Comparison of ENCODE assay signal across 8 cellular contexts in genomic region chr2:73113634-73113958, GRCh38. TPM values are rescaled to one million over a fixed set of nuclear protein-coding genes. Genes with fewer than 3 reads are reported as not detected.
DNase-seq lines count a peak whose midpoint lies in the region; ATAC-seq and TF ChIP-seq lines count a peak whose summit lies in the region.

No MANE protein-coding gene starts in this region.

- H3K36me3 ChIP-seq in cardiac muscle cell, result no peaks in the 10 kb centered on the region
- no peaks in the 10 kb centered on the region for H3K36me3 ChIP-seq in mesenchymal stem cell (ENCODE audit: control insufficient read depth in 1 of 2, insufficient read depth in 2 of 2, low read depth in 1 of 2, low read length in 2 of 2)
- H3K36me3 ChIP-seq in upper lobe of left lung, result no peaks in the 10 kb centered on the region

- H3K18ac ChIP-seq in mesenchymal stem cell (ENCODE audit: low read depth in 1 of 2, low read length in 2 of 2), result no peak overlapping the region

- H3K4ac ChIP-seq in mesenchymal stem cell (ENCODE audit: low read depth in 1 of 2, low read length in 2 of 2), result no peak overlapping the region

- H2AK5ac ChIP-seq in mesenchymal stem cell (ENCODE audit: low read length, severe bottlenecking), result no peak overlapping the region

- no peaks in the 10 kb centered on the region for H3K9me3 ChIP-seq in cardiac muscle cell (ENCODE audit: low read depth)
- no peaks in the 10 kb centered on the region for H3K9me3 ChIP-seq in mesenchymal stem cell (ENCODE audit: control insufficient read depth, low read length)
- H3K9me3 ChIP-seq in upper lobe of left lung, result no peaks in the 10 kb centered on the region

- H2BK12ac ChIP-seq in mesenchymal stem cell (ENCODE audit: low read length in 2 of 2), result no peak overlapping the region

- peaks cover 36% of the 10 kb centered on the region for H3K4me1 Mint-ChIP-seq in brain

- no peak overlapping the region for H3K14ac ChIP-seq in mesenchymal stem cell (ENCODE audit: low read length in 2 of 2)

- no peaks in the 10 kb centered on the region for H3K36me3 Mint-ChIP-seq in brain

- no peak for TF ChIP-seq EP300 in upper lobe of left lung (IDR thresholded peaks at IDR 0.05)

- intact Hi-C loops in left ventricle myocardium superior (cut with micrococcal nuclease), result no loop called here

- H3K27ac Mint-ChIP-seq in brain, result peak overlapping the region in 2 of 5 experiments; percentile 63 to 79

- DNase-seq in cardiac muscle cell (ENCODE audit: low read depth in 1 of 2, low spot score in 1 of 2) (no peak), left ventricle myocardium superior (no peak), mesenchymal stem cell (no peak), upper lobe of left lung (no peak), DMS53 treated with DMSO at 0.1 percent for 48 hours (lab: John Stamatoyannopoulos, UW; ENCODE audit: unreplicated experiment) (no peak)

- H3K4me1 ChIP-seq in cardiac muscle cell (ENCODE audit: low read depth) (peaks cover 5% of the 10 kb centered on the region), mesenchymal stem cell (ENCODE audit: control insufficient read depth, insufficient read depth, low read depth, low read length) (peaks cover 17% of the 10 kb centered on the region), upper lobe of left lung (peaks cover 18 to 33% (median 23%) of the 10 kb centered on the region in 4 donors)

- H3K9ac ChIP-seq in mesenchymal stem cell (ENCODE audit: low read length), result peak overlapping the region; percentile 98

- peaks cover 0 to 4% (median 0%) of the 10 kb centered on the region in 5 experiments for H3K9me3 Mint-ChIP-seq in brain

- H2BK120ac ChIP-seq in mesenchymal stem cell (ENCODE audit: low read depth, low read length), result no peak overlapping the region

- TF ChIP-seq CTCF in cardiac muscle cell (IDR thresholded peaks at IDR 0.05; ENCODE audit: low read depth, low read length) (no peak), brain (conservative IDR thresholded peaks at IDR 0.05) (no peak), upper lobe of left lung (IDR thresholded peaks at IDR 0.05) (peak in 1 of 6 experiments; percentile 4)

- no CpG with 5 or more reads among the region's 5 CpGs for WGBS in mesenchymal stem cell
- 20 to 33% methylated on average over 4 to 5 of the region's 5 CpGs for WGBS in upper lobe of left lung, 2 donors

- H3K23ac ChIP-seq in mesenchymal stem cell (ENCODE audit: low read length in 2 of 2), result no peak overlapping the region

- H3K4me2 ChIP-seq in mesenchymal stem cell (ENCODE audit: low read length, poor library complexity, severe bottlenecking), result peak overlapping the region; percentile 77

- H3K79me1 ChIP-seq in mesenchymal stem cell (replicated peaks; ENCODE audit: low read length, poor library complexity, severe bottlenecking), result no peaks in the 10 kb centered on the region

- ATAC-seq in left ventricle myocardium superior (no peak), upper lobe of left lung (ENCODE audit: low FRiP score in 2 of 2) (peak in 1 of 2 donors; percentile 2), GM21423 (IDR thresholded peaks at IDR 0.05; ENCODE audit: unreplicated experiment) (no peak), HG03378 (IDR thresholded peaks at IDR 0.05; ENCODE audit: unreplicated experiment) (no peak)

- no peak overlapping the region for H3K27ac ChIP-seq in cardiac muscle cell
- H3K27ac ChIP-seq in mesenchymal stem cell (ENCODE audit: low read length, poor library complexity, severe bottlenecking), result peak overlapping the region; percentile 91
- peak overlapping the region; percentile 80 to 89 (median 86) for H3K27ac ChIP-seq in upper lobe of left lung

- H3K27me3 ChIP-seq in cardiac muscle cell (peaks cover 38% of the 10 kb centered on the region), mesenchymal stem cell (ENCODE audit: control insufficient read depth in 1 of 2, insufficient read depth in 1 of 2, low read length in 2 of 2) (no peaks in the 10 kb centered on the region), upper lobe of left lung (peaks cover 0 to 4% (median 0%) of the 10 kb centered on the region in 4 donors)

- H4K8ac ChIP-seq in mesenchymal stem cell (ENCODE audit: low read length), result no peak overlapping the region

- H3K4me3 ChIP-seq in cardiac muscle cell (peak overlapping the region; percentile 72), mesenchymal stem cell (ENCODE audit: insufficient read depth in 1 of 2, low read depth in 1 of 2, low read length in 2 of 2) (peak overlapping the region; percentile 83 to 95), upper lobe of left lung (peak overlapping the region in 3 of 4 donors; percentile 69 to 73 (median 72))

- no peak overlapping the region for H2BK15ac ChIP-seq in mesenchymal stem cell (ENCODE audit: low read depth, poor library complexity, severe bottlenecking)

- no peak for TF ChIP-seq POLR2A in upper lobe of left lung (IDR thresholded peaks at IDR 0.05)

- H4K91ac ChIP-seq in mesenchymal stem cell (ENCODE audit: low read length), result no peak overlapping the region

- peak overlapping the region; percentile 74 to 81 (median 78) for H3K4me3 Mint-ChIP-seq in brain

- H2BK5ac ChIP-seq in mesenchymal stem cell (ENCODE audit: low read depth, low read length, poor library complexity, severe bottlenecking), result no peak overlapping the region

- H2AFZ ChIP-seq in mesenchymal stem cell (ENCODE audit: low read depth, low read length), result peak overlapping the region; percentile 88

- H3K27me3 Mint-ChIP-seq in brain, result peaks cover 16% of the 10 kb centered on the region

RNA-seq across cellular contexts. Expression of gene RAB11FIP5, which starts 0.8 kb away (rescaled TPM):
- 7.2 and 12.1 TPM in 2 replicates for total RNA-seq in cardiac muscle cell
- polyA plus RNA-seq in cardiac muscle cell, result 4.2 and 9.0 TPM in 2 replicates
- total RNA-seq in left ventricle myocardium superior, result 19.4 TPM
- polyA plus RNA-seq in brain (ENCODE audit: insufficient read depth, low read depth, low replicate concordance), result 16.2 TPM
- 19.7 TPM for polyA plus RNA-seq in mesenchymal stem cell (2013, experiment 1 of 2)
- polyA plus RNA-seq in mesenchymal stem cell (2013, experiment 2 of 2), result 18.7 TPM
- 10 to 100 TPM; 21.0 to 35.3 (median 29.9) TPM for total RNA-seq in upper lobe of left lung

RNA-seq across cellular contexts. Expression of gene SFXN5, which starts 42.1 kb away (rescaled TPM):
- 13.5 and 15.6 TPM in 2 replicates for total RNA-seq in cardiac muscle cell
- polyA plus RNA-seq in cardiac muscle cell, result 7.0 and 11.4 TPM in 2 replicates
- total RNA-seq in left ventricle myocardium superior, result 8.6 TPM
- polyA plus RNA-seq in brain (ENCODE audit: insufficient read depth, low read depth, low replicate concordance), result 42.2 TPM
- 9.9 TPM for polyA plus RNA-seq in mesenchymal stem cell (2013, experiment 1 of 2)
- polyA plus RNA-seq in mesenchymal stem cell (2013, experiment 2 of 2), result 9.8 TPM
- total RNA-seq in upper lobe of left lung, result 10 to 100 TPM; 10.8 to 44.0 (median 13.7) TPM
